26 cellular contexts compared by ENCODE assay signal in the genomic region with DNA sequence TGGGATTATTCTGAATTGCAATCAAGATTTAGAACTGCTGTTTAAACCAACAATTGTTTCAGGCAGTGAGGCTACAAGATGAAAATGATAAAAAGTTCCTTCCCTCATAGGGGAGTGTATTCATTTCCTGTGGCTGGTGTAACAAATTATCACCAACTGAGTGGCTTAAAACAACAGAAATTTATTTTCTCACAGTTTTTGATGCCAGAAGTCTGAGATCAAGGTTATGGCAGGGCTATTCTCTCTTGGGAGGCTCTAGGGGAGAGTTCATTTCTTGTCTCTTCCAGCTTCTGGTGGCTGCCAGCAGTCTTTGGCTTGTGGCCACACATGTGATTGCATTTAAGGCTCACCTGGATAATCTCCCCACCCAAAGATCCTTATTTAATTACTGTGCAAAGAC.
"Had no signal": no experiment of that assay in that cellular context is flagged by ENCODE, and none has a peak within 500 bp of the region (broad histone marks: within the 10 kb centered on the region; RNA-seq: fewer than 3 reads in every experiment).

No MANE protein-coding gene starts in this region.

- H3K9me3 ChIP-seq: pancreas, prostate gland, right lobe of liver, stomach, testis, thyroid gland, upper lobe of left lung, vagina had no signal

- H3K27me3 ChIP-seq: pancreas, right lobe of liver, stomach, testis, thyroid gland, transverse colon, upper lobe of left lung, vagina had no signal

- FAIRE-seq: islet of Langerhans had no signal

- H3K36me3 ChIP-seq: lower lobe of right lung, pancreas, prostate gland, right lobe of liver, stomach, thyroid gland, transverse colon, upper lobe of left lung, vagina had no signal

- H3K27ac ChIP-seq: lower lobe of right lung, pancreas, prostate gland, right lobe of liver, stomach, testis, thyroid gland, transverse colon, upper lobe of left lung, vagina had no signal

- H3K4me2 ChIP-seq: smooth muscle cell had no signal

- H3K4me1 ChIP-seq: pancreas, prostate gland, right lobe of liver, stomach, testis, thyroid gland, transverse colon, upper lobe of left lung, vagina had no signal

- DNase-seq: hypothalamus; immature natural killer cell; kidney; lower lobe of right lung; mammary epithelial cell; mesenchymal stem cell; naive thymus-derived CD8-positive, alpha-beta T cell; nucleus accumbens; pancreas; retina; right lobe of liver; stimulated activated CD4-positive, alpha-beta T cell treated with anti-CD3 and anti-CD28 coated beads, Interleukin-1b, Interleukin-23, amount 100 ng/mL, for 48 hours; stimulated activated CD4-positive, alpha-beta T cell treated with anti-CD3 and anti-CD28 coated beads, Interleukin-2, amount 100 ng/mL, for 48 hours; stimulated activated CD4-positive, alpha-beta T cell treated with anti-CD3 and anti-CD28 coated beads, Interleukin-4, amount 100 ng/mL, for 4 hours; stimulated activated CD8-positive, alpha-beta memory T cell treated with anti-CD3 and anti-CD28 coated beads, Interleukin-4, amount 100 ng/mL, for 48 hours; stimulated activated naive CD4-positive, alpha-beta T cell treated with Interleukin-2 at 50 U/mL for 16 hours; stomach; testis; thyroid gland; transverse colon; upper lobe of left lung had no signal

- ATAC-seq: lower lobe of right lung; naive thymus-derived CD8-positive, alpha-beta T cell; pancreas; right lobe of liver; stimulated activated memory B cell treated with anti-CD40 and anti-IgM and Interleukin-4, amounts not matched to agents 10 μg/mL and 1 μg/mL and 100 μg/mL, for 72 hours had no signal

- H3K4me3 ChIP-seq: lower lobe of right lung, pancreas, prostate gland, right lobe of liver, smooth muscle cell, stomach, testis, thyroid gland, transverse colon, upper lobe of left lung, vagina had no signal
